13 cellular contexts compared by ENCODE assay signal in the genomic region with DNA sequence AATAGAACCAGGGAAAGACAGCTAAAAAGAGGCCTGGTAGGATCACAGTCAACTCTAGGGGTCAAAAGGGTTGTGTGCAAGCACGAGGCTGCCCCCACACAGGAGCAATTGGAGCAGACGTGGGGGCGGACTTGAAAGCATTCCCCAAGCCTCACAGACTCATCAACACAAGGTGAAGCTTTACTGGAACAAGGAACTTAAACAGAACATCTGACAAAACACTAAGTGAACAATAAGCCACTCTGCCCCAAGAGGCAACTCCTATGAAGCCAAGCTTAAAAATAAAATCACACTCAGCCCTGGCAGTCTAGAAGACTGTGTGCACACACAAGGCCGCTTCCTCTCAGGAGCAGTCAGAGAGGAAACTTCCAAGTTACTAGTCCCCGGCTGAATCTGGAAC. TPM values are rescaled to one million over a fixed set of nuclear protein-coding genes. Genes with fewer than 3 reads are reported as not detected.
DNase-seq lines count a peak whose midpoint lies in the region; ATAC-seq and TF ChIP-seq lines count a peak whose summit lies in the region.
"Had no signal": no experiment of that assay in that cellular context is flagged by ENCODE, and none has a peak within 500 bp of the region (broad histone marks: within the 10 kb centered on the region; RNA-seq: fewer than 3 reads in every experiment).

No MANE protein-coding gene starts in this region.

- WGBS in trophoblast cell (ENCODE audit: extremely low coverage, insufficient coverage, insufficient read length): no CpG with 5 or more reads among the region's 5 CpGs

- H4K8ac ChIP-seq in trophoblast cell (ENCODE audit: low read depth, low read length): peak overlapping the region; percentile 58

- H3K4me1 ChIP-seq in fibroblast of lung (ENCODE audit: control insufficient read depth, extremely low read depth, insufficient read depth, low read length) (no peaks in the 10 kb centered on the region), trophoblast cell (ENCODE audit: control insufficient read depth in 1 of 2, insufficient read depth in 2 of 2, low read length in 2 of 2) (peaks cover 9 to 14% of the 10 kb centered on the region in 2 experiments)
- H3K4me1 ChIP-seq: SJCRH30 had no signal

- ATAC-seq in HG02840 (IDR thresholded peaks at IDR 0.05; ENCODE audit: low FRiP score, unreplicated experiment): no peak
- no peak for ATAC-seq in GM19328 (IDR thresholded peaks at IDR 0.05; ENCODE audit: unreplicated experiment)
- ATAC-seq: activated T-helper 17 cell treated with anti-CD3 and anti-CD28 coated beads, Interleukin-2, amount 50 U/mL, for 72 hours had no signal

- H3K9me3 ChIP-seq in fibroblast of lung (ENCODE audit: control insufficient read depth, insufficient read depth, low read depth, low read length) (no peaks in the 10 kb centered on the region), trophoblast cell (ENCODE audit: insufficient read depth, low read depth, low read length) (peaks cover 1% of the 10 kb centered on the region)
- H3K9me3 ChIP-seq: heart right ventricle had no signal

- H3K27me3 ChIP-seq in fibroblast of lung (ENCODE audit: control insufficient read depth, insufficient read depth, low read length) (no peaks in the 10 kb centered on the region), trophoblast cell (ENCODE audit: insufficient read depth, low read length) (no peaks in the 10 kb centered on the region)
- H3K27me3 ChIP-seq: heart right ventricle, SJCRH30 had no signal

- DNase-seq in G401 (ENCODE audit: low spot score) (peak; percentile 32), OCI-M1 (lab: John Stamatoyannopoulos, UW) (peak; percentile 4), fibroblast of lung (ENCODE audit: low read depth in 2 of 2) (peak; percentile 28 to 77), trophoblast cell (no peak), NCI-H2196 (lab: John Stamatoyannopoulos, UW; ENCODE audit: unreplicated experiment) (no peak)
- no peak for DNase-seq in activated CD4-positive, CD25-positive, alpha-beta regulatory T cell (lab: John Stamatoyannopoulos, UW)
- DNase-seq: heart right ventricle, NCI-H510A had no signal

- H3K27ac ChIP-seq in fibroblast of lung (ENCODE audit: insufficient read depth, low read length): no peak overlapping the region
- peak overlapping the region; percentile 75 for H3K27ac ChIP-seq in trophoblast cell (ENCODE audit: low read depth, low read length)
- H3K27ac ChIP-seq: SJCRH30 had no signal

- peak overlapping the region; percentile 8 for H4K91ac ChIP-seq in trophoblast cell (ENCODE audit: low read depth, low read length)

- peak overlapping the region; percentile 47 for H2BK120ac ChIP-seq in trophoblast cell (ENCODE audit: insufficient read depth, low read length, poor library complexity)

- H3K9ac ChIP-seq in fibroblast of lung (ENCODE audit: insufficient read depth, low read length) (no peak overlapping the region), trophoblast cell (ENCODE audit: low read length) (no peak overlapping the region)

- no peak overlapping the region for H3K23ac ChIP-seq in trophoblast cell (ENCODE audit: low read length)

- H3K4ac ChIP-seq in trophoblast cell (ENCODE audit: low read depth, low read length): no peak overlapping the region

- peaks cover 13% of the 10 kb centered on the region for H3K79me1 ChIP-seq in trophoblast cell (ENCODE audit: low read length)

- in situ Hi-C loops in G401 (cut with HindIII; ENCODE audit: low sequenced_read_pairs): no loop called here

- H4K20me1 ChIP-seq in fibroblast of lung (ENCODE audit: control insufficient read depth, extremely low read depth, insufficient read depth, low read length): no peaks in the 10 kb centered on the region

- peak overlapping the region; percentile 18 for H2BK12ac ChIP-seq in trophoblast cell (ENCODE audit: low read length)

- H3K4me2 ChIP-seq in fibroblast of lung (ENCODE audit: extremely low read depth, insufficient read depth, low read length) (no peak overlapping the region), trophoblast cell (ENCODE audit: low read length) (no peak overlapping the region)

- H3K79me2 ChIP-seq in fibroblast of lung (ENCODE audit: control insufficient read depth, insufficient read depth, low read length): no peaks in the 10 kb centered on the region
- no peaks in the 10 kb centered on the region for H3K79me2 ChIP-seq in trophoblast cell (ENCODE audit: control insufficient read depth, insufficient read depth, low read length, poor library complexity)

- no peak for TF ChIP-seq CTCF in fibroblast of lung (conservative IDR thresholded peaks at IDR 0.05 in 1 of 2, IDR thresholded peaks at IDR 0.05 in 1 of 2; ENCODE audit: low read depth in 1 of 2, low read length in 2 of 2)

- H4K12ac ChIP-seq in trophoblast cell (ENCODE audit: low read depth, low read length): no peak overlapping the region

- H2AK5ac ChIP-seq in trophoblast cell (ENCODE audit: low read length): no peak overlapping the region

- peak overlapping the region; percentile 23 for H2BK5ac ChIP-seq in trophoblast cell (ENCODE audit: low read depth, low read length, poor library complexity)

- H3K4me3 ChIP-seq in fibroblast of lung (replicated peaks in 1 of 4; ENCODE audit: control extremely low read depth in 1 of 4, insufficient read depth in 1 of 4, low read depth in 3 of 4, low read length in 4 of 4) (no peak overlapping the region), trophoblast cell (ENCODE audit: low read depth, low read length) (no peak overlapping the region)
- H3K4me3 ChIP-seq: heart right ventricle, lung, SJCRH30 had no signal

- H2AFZ ChIP-seq in fibroblast of lung (ENCODE audit: low read length): no peak overlapping the region
- peak overlapping the region; percentile 23 for H2AFZ ChIP-seq in trophoblast cell (ENCODE audit: insufficient read depth, low read length, poor library complexity)

- H3K36me3 ChIP-seq in fibroblast of lung (ENCODE audit: control insufficient read depth, insufficient read depth, low read length) (no peaks in the 10 kb centered on the region), trophoblast cell (ENCODE audit: control insufficient read depth in 1 of 2, insufficient read depth in 2 of 2, low read length in 2 of 2) (no peaks in the 10 kb centered on the region)
- H3K36me3 ChIP-seq: heart right ventricle, SJCRH30 had no signal

- H3K18ac ChIP-seq in trophoblast cell (ENCODE audit: low read length): peak overlapping the region; percentile 8

- H3K14ac ChIP-seq in trophoblast cell (ENCODE audit: low read length): no peak overlapping the region

RNA-seq across cellular contexts. Expression of a gene that starts 32.2 kb away (rescaled TPM):
- total RNA-seq in G401 (2014; rRNA removed; shearing (Covaris generic)): 11.6 and 33.4 TPM in 2 replicates
- total RNA-seq in fibroblast of lung: 65.0 and 121 TPM in 2 replicates
- polyA plus RNA-seq in fibroblast of lung: 78.9 and 88.6 TPM in 2 replicates
- polyA plus RNA-seq in fibroblast of lung (2012): 58.0 and 90.2 TPM in 2 replicates
- polyA minus RNA-seq in fibroblast of lung (ENCODE audit: low replicate concordance): 97.1 and 105 TPM in 2 replicates
- polyA plus RNA-seq in trophoblast cell (2013): 102 and 105 TPM in 2 replicates

Comparison
In these comparisons a context has a peak if more than half of its experiments do, and no peak if none do; other contexts are left out.
1. DNase-seq: peak in G401 (single experiment), OCI-M1 (single experiment) and fibroblast of lung (2 of 2); none in trophoblast cell (0 of 2), NCI-H2196 (single experiment) and activated CD4-positive, CD25-positive, alpha-beta regulatory T cell (0 of 4).